In genomic region chr5:78586251-78586650, GRCh38 we compare ENCODE assay signal across 11 cellular contexts.
DNase-seq lines count a peak whose midpoint lies in the region; ATAC-seq lines count a peak whose summit lies in the region.
"Had no signal": no experiment of that assay in that cellular context is flagged by ENCODE, and none has a peak within 500 bp of the region (broad histone marks: within the 10 kb centered on the region; RNA-seq: fewer than 3 reads in every experiment).

No MANE protein-coding gene starts in this region.

- H3K9me3 Mint-ChIP-seq in activated CD4-positive, alpha-beta T cell treated with anti-CD3 and anti-CD28 coated beads for 36 hours (ENCODE audit: low read depth): peaks cover 6% of the 10 kb centered on the region
- peaks cover 0 to 12% of the 10 kb centered on the region in 2 donors for H3K9me3 Mint-ChIP-seq in stimulated activated naive CD8-positive, alpha-beta T cell treated with anti-CD3 and anti-CD28 coated beads, Interleukin-15, amount 100 ng/mL, for 72 hours

- H3K27ac ChIP-seq in SJSA1: peak overlapping the region; percentile 61

- no peaks in the 10 kb centered on the region for H3K4me1 Mint-ChIP-seq in activated CD4-positive, alpha-beta T cell treated with anti-CD3 and anti-CD28 coated beads for 36 hours
- peaks cover 4% of the 10 kb centered on the region for H3K4me1 Mint-ChIP-seq in stimulated activated naive CD8-positive, alpha-beta T cell treated with anti-CD3 and anti-CD28 coated beads, Interleukin-15, amount 100 ng/mL, for 72 hours
- H3K4me1 Mint-ChIP-seq: B cell had no signal

- no peaks in the 10 kb centered on the region for H3K9me3 ChIP-seq in SJSA1 (replicated peaks)

- ATAC-seq in activated CD4-positive, alpha-beta T cell treated with anti-CD3 and anti-CD28 coated beads for 36 hours: no peak
- ATAC-seq in stimulated activated naive CD8-positive, alpha-beta T cell treated with anti-CD3 and anti-CD28 coated beads, Interleukin-15, amount 100 ng/mL, for 72 hours: peak; percentile 48
- no peak for ATAC-seq in HG02852 (IDR thresholded peaks at IDR 0.05; ENCODE audit: unreplicated experiment)
- no peak for ATAC-seq in GM18858 (IDR thresholded peaks at IDR 0.05; ENCODE audit: unreplicated experiment)

- H3K36me3 Mint-ChIP-seq in activated CD4-positive, alpha-beta T cell treated with anti-CD3 and anti-CD28 coated beads for 36 hours (ENCODE audit: low read depth): no peaks in the 10 kb centered on the region

- H3K4me3 Mint-ChIP-seq in activated CD4-positive, alpha-beta T cell treated with anti-CD3 and anti-CD28 coated beads for 36 hours: no peak overlapping the region
- H3K4me3 Mint-ChIP-seq in stimulated activated naive CD8-positive, alpha-beta T cell treated with anti-CD3 and anti-CD28 coated beads, Interleukin-15, amount 100 ng/mL, for 72 hours: no peak overlapping the region
- H3K4me3 Mint-ChIP-seq: B cell had no signal

- DNase-seq in activated CD4-positive, alpha-beta T cell treated with anti-CD3 and anti-CD28 coated beads for 36 hours: peak; percentile 13
- DNase-seq in activated CD4-positive, alpha-beta T cell treated with anti-CD3 and anti-CD28 coated beads, Interleukin-2, amount 50 U/mL, for 48 hours: no peak
- DNase-seq in SJSA1 (ENCODE audit: low read depth in 1 of 2, low spot score in 2 of 2) (peak; percentile 85 to 90), fibroblast of gingiva (ENCODE audit: low read depth) (peak; percentile 93), germinal center (ENCODE audit: low spot score) (no peak)
- no peak for DNase-seq in stimulated activated naive CD8-positive, alpha-beta T cell treated with anti-CD3 and anti-CD28 coated beads, Interleukin-15, amount 100 ng/mL, for 72 hours
- DNase-seq: activated effector memory CD4-positive, alpha-beta T cell treated with Interleukin-2 at 50 U/mL for 16 hours; stimulated activated CD4-positive, alpha-beta T cell treated with anti-CD3 and anti-CD28 coated beads, Interleukin-4, amount 100 ng/mL, for 4 hours had no signal

- no peak overlapping the region for H3K27ac Mint-ChIP-seq in activated CD4-positive, alpha-beta T cell treated with anti-CD3 and anti-CD28 coated beads for 36 hours
- H3K27ac Mint-ChIP-seq in stimulated activated naive CD8-positive, alpha-beta T cell treated with anti-CD3 and anti-CD28 coated beads, Interleukin-15, amount 100 ng/mL, for 72 hours: no peak overlapping the region
- H3K27ac Mint-ChIP-seq: B cell had no signal

- peaks cover 4% of the 10 kb centered on the region; the same call in 1 of the 2 replicates for H3K36me3 ChIP-seq in SJSA1

- intact Hi-C loops in activated CD4-positive, alpha-beta T cell treated with anti-CD3 and anti-CD28 coated beads for 36 hours (cut with DNase I, micrococcal nuclease): no loop called here

- CTCF ChIA-PET in activated CD4-positive, alpha-beta T cell treated with anti-CD3 and anti-CD28 coated beads for 36 hours (lab: Charles Lee): interaction anchor here (1.0 to 1.2 kb wide), 2 partner anchors 22 to 106 kb away, joined by 3 read pairs; no protein-coding TSS in a partner anchor

- no peak overlapping the region for H3K4me3 ChIP-seq in SJSA1

- H3K4me1 ChIP-seq in SJSA1 (replicated peaks): peaks cover 34% of the 10 kb centered on the region

- no peaks in the 10 kb centered on the region for H3K27me3 ChIP-seq in SJSA1 (replicated peaks)

- H3K27me3 Mint-ChIP-seq in activated CD4-positive, alpha-beta T cell treated with anti-CD3 and anti-CD28 coated beads for 36 hours: no peaks in the 10 kb centered on the region
- peaks cover 7% of the 10 kb centered on the region for H3K27me3 Mint-ChIP-seq in stimulated activated naive CD8-positive, alpha-beta T cell treated with anti-CD3 and anti-CD28 coated beads, Interleukin-15, amount 100 ng/mL, for 72 hours
- H3K27me3 Mint-ChIP-seq: B cell had no signal

- POLR2A ChIA-PET in activated CD4-positive, alpha-beta T cell treated with anti-CD3 and anti-CD28 coated beads for 36 hours (lab: Charles Lee): interaction anchor here (0.6 kb wide), 1 partner anchor 1863 kb away, joined by 3 read pairs; no protein-coding TSS in a partner anchor

Comparison
In these comparisons a context has a peak if more than half of its experiments do, and no peak if none do; other contexts are left out.
1. DNase-seq: peak in activated CD4-positive, alpha-beta T cell treated with anti-CD3 and anti-CD28 coated beads for 36 hours (single experiment), SJSA1 (2 of 2) and fibroblast of gingiva (single experiment); none in activated CD4-positive, alpha-beta T cell treated with anti-CD3 and anti-CD28 coated beads, Interleukin-2, amount 50 U/mL, for 48 hours (0 of 2), stimulated activated naive CD8-positive, alpha-beta T cell treated with anti-CD3 and anti-CD28 coated beads, Interleukin-15, amount 100 ng/mL, for 72 hours (0 of 2) and germinal center (single experiment).